Comparison of ENCODE assay signal across 8 cellular contexts in the genomic region with DNA sequence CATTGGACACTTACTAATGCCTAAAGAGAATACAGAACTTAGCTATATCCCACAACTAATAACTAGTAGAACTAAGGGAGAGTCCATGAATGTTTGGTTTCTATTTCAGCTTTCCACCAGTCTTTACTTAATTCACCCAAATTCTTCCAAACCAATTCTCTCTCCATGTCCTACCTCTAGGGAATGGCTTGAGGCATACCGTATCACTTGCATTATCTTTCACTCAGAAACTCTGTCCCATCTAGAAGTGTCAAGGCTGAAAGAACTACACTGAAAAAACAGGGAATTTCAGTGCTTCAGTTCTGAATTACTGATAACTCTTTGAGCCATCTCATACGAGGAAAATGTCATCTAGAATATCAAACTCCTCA. TPM values are rescaled to one million over a fixed set of nuclear protein-coding genes. Genes with fewer than 3 reads are reported as not detected.
DNase-seq lines count a peak whose midpoint lies in the region; ATAC-seq, FAIRE-seq and TF ChIP-seq lines count a peak whose summit lies in the region.

No MANE protein-coding gene starts in this region.

- peak overlapping the region; percentile 83 for H3K4me2 ChIP-seq in A549
- H3K4me2 ChIP-seq in K562 (ENCODE audit: insufficient read depth, low read length): peak overlapping the region; percentile 90

- no peak for FAIRE-seq in A549 (lab: Jason Lieb, UNC)
- no peak for FAIRE-seq in K562 (lab: Jason Lieb, UNC)

- H3K9me1 ChIP-seq in K562 (ENCODE audit: control insufficient read depth, insufficient read depth, low read length): no peaks in the 10 kb centered on the region

- TF ChIP-seq EP300 in A549 (IDR thresholded peaks at IDR 0.05) (no peak), K562 (IDR thresholded peaks at IDR 0.05; ENCODE audit: low read length) (no peak)

- peaks cover 3% of the 10 kb centered on the region; the same call in 1 of the 3 replicates for H3K36me3 ChIP-seq in K562 (ENCODE audit: control insufficient read depth, insufficient read depth, low read length)

- H3K4me1 ChIP-seq in A549 (peaks cover 12% of the 10 kb centered on the region; the same call in 2 of the 3 replicates), K562 (replicated peaks in 1 of 2; ENCODE audit: control insufficient read depth in 2 of 2, insufficient read depth in 2 of 2, low read length in 2 of 2) (peaks cover 8 to 15% of the 10 kb centered on the region in 2 experiments)

- H3K9ac ChIP-seq in K562 (ENCODE audit: insufficient read depth in 1 of 2, low read depth in 2 of 2, low read length in 2 of 2): peak overlapping the region; percentile 93 to 99

- no TSS peak for BruUV-seq in K562 (replicated peaks; lab: Mats Ljungman, UMichigan)

- H3K4me3 ChIP-seq in A549 (peak overlapping the region; percentile 74), HFF-Myc (replicated peaks; ENCODE audit: low read depth, low read length) (peak overlapping the region; percentile 63), K562 (peak overlapping the region; percentile 64)

- peaks cover 37% of the 10 kb centered on the region for H3K79me2 ChIP-seq in K562 (ENCODE audit: control insufficient read depth, insufficient read depth, low read length)

- TF ChIP-seq POLR2A in A549 (IDR thresholded peaks at IDR 0.05; ENCODE audit: low read length) (no peak), K562 (conservative IDR thresholded peaks at IDR 0.05) (no peak)

- H3K27ac ChIP-seq in A549: peak overlapping the region; percentile 90 to 96
- H3K27ac ChIP-seq in K562 (ENCODE audit: extremely low read depth, low read depth, low read length): peak overlapping the region; percentile 94

- H3K4me1 Mint-ChIP-seq in memory B cell: peaks cover 21% of the 10 kb centered on the region

- intact Hi-C loops in K562 (cut with micrococcal nuclease): loop anchor here (10.0 kb wide), 1 partner anchor 325 kb away; a partner anchor contains a TSS

- no peaks in the 10 kb centered on the region for H4K20me1 ChIP-seq in K562 (replicated peaks; ENCODE audit: control insufficient read depth, insufficient read depth, low read length)

- WGBS in A549 (ENCODE audit: missing lambda C conversion rate): 7% methylated on average over 2 of the region's 2 CpGs
- WGBS in K562 (ENCODE audit: insufficient coverage, low coverage, missing lambda C conversion rate): 0% methylated on average over 2 of the region's 2 CpGs

- in situ Hi-C loops in K562 (cut with MboI): no loop called here

- ATAC-seq in A549 (peak; percentile 11 to 14; a peak in 4 of 6 replicates), K562 (peak; percentile 1), memory B cell (ENCODE audit: low read depth) (no peak), esophagus mucosa (no peak)

- TF ChIP-seq RAD21 in A549 (conservative IDR thresholded peaks at IDR 0.05 in 1 of 2, IDR thresholded peaks at IDR 0.05 in 1 of 2) (no peak), K562 (CRISPR knock-in tag; conservative IDR thresholded peaks at IDR 0.05 in 1 of 2, IDR thresholded peaks at IDR 0.05 in 1 of 2) (no peak)

- H3K4me3 Mint-ChIP-seq in memory B cell: peak overlapping the region; percentile 84

- DNase-seq in A549 (ENCODE audit: low read depth in 1 of 2, low spot score in 1 of 2): no peak
- DNase-seq in HFF-Myc (ENCODE audit: extremely low read depth, low read depth): no peak
- peak in 1 of 4 experiments; percentile 33 for DNase-seq in K562 (ENCODE audit: extremely low read depth in 1 of 4, low spot score in 3 of 4)
- no peak for DNase-seq in memory B cell (ENCODE audit: low spot score in 2 of 2)
- DNase-seq in NCI-H2081 (lab: John Stamatoyannopoulos, UW): no peak
- DNase-seq in stimulated activated CD4-positive, alpha-beta T cell treated with anti-CD3 and anti-CD28 coated beads, Interleukin-4, amount 100 ng/mL, for 1 hour: no peak
- DNase-seq in cerebellum (ENCODE audit: low spot score): no peak

- H3K9me3 ChIP-seq in A549 (no peaks in the 10 kb centered on the region), K562 (replicated peaks; ENCODE audit: control insufficient read depth, insufficient read depth, low read depth, low read length) (no peaks in the 10 kb centered on the region)

- peak overlapping the region; percentile 94 for H3K27ac Mint-ChIP-seq in memory B cell

- no peak for TF ChIP-seq CTCF in A549 (IDR thresholded peaks at IDR 0.05)
- no peak for TF ChIP-seq CTCF in HFF-Myc (IDR thresholded peaks at IDR 0.05; ENCODE audit: low read depth, low read length, missing control alignments)
- TF ChIP-seq CTCF in K562 (IDR thresholded peaks at IDR 0.05 in 2 of 3, conservative IDR thresholded peaks at IDR 0.05 in 1 of 3; ENCODE audit: insufficient read depth in 2 of 3, low read depth in 1 of 3, low read length in 3 of 3): no peak

- H3K27me3 Mint-ChIP-seq in memory B cell: no peaks in the 10 kb centered on the region

- H3K27me3 ChIP-seq in K562 (ENCODE audit: control insufficient read depth in 2 of 2, insufficient read depth in 2 of 2, low read length in 2 of 2): no peaks in the 10 kb centered on the region

- H3K36me3 Mint-ChIP-seq in memory B cell: peaks cover 6% of the 10 kb centered on the region

- POLR2A ChIA-PET in A549 (lab: Yijun Ruan, JAX): interaction anchor here (0.9 to 2.1 kb wide), 3 partner anchors 10 to 150 kb away, joined by 5 to 16 read pairs (median 6); a partner anchor contains a TSS
- POLR2A ChIA-PET in K562 (lab: Yijun Ruan, JAX): interaction anchor here (0.6 to 2.5 kb wide), 10 partner anchors 9 to 427 kb away, joined by 3 to 14 read pairs (median 3); no protein-coding TSS in a partner anchor

- peak overlapping the region; percentile 100 for H2AFZ ChIP-seq in K562 (ENCODE audit: low read depth, low read length)

- no peaks in the 10 kb centered on the region for H3K9me3 Mint-ChIP-seq in memory B cell

- CTCF ChIA-PET in A549 (lab: Yijun Ruan, JAX): interaction anchor here (1.3 kb wide), 1 partner anchor 309 kb away, joined by 3 read pairs; no protein-coding TSS in a partner anchor
- CTCF ChIA-PET in K562 (lab: Yijun Ruan, JAX; ENCODE audit: low intra/inter-chr PET ratio): no interaction called here

TF ChIP-seq in A549, 52 proteins besides CTCF, POLR2A, EP300 and RAD21:
- no peak for TF ChIP-seq PHF8 (IDR thresholded peaks at IDR 0.05; ENCODE audit: borderline replicate concordance, low read depth)
- TF ChIP-seq, protein P1, sequence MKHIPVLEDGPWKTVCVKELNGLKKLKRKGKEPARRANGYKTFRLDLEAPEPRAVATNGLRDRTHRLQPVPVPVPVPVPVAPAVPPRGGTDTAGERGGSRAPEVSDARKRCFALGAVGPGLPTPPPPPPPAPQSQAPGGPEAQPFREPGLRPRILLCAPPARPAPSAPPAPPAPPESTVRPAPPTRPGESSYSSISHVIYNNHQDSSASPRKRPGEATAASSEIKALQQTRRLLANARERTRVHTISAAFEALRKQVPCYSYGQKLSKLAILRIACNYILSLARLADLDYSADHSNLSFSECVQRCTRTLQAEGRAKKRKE (CRISPR knock-in tag; IDR thresholded peaks at IDR 0.05; ENCODE audit: low read depth): no peak

TF ChIP-seq in K562, 482 proteins besides CTCF, POLR2A, EP300 and RAD21 (continues in another document):
- TF ChIP-seq DIDO1 (tag; IDR thresholded peaks at IDR 0.05; ENCODE audit: low read depth): no peak

RNA-seq across cellular contexts. Expression of a gene that starts 0.8 kb away (rescaled TPM):
- polyA plus RNA-seq in A549 (2011; rRNA removed): 40.0 and 41.8 TPM in 2 replicates
- 9.7 and 10.2 TPM in 2 replicates for polyA plus RNA-seq in A549 (2012; cell fraction: cytosol; rRNA removed)
- polyA plus RNA-seq in A549 (2012; cell fraction: nucleus; rRNA removed): 8.4 and 14.1 TPM in 2 replicates
- 11.4 to 11.7 TPM (median 11.7 TPM) in 3 replicates for polyA plus RNA-seq in A549 (2017; fragmentation: RNase III; extraction: RNeasy Plus Mini Kit Qiagen cat#74134 plus additional on column Dnase treatment)
- polyA minus RNA-seq in A549 (2011; rRNA and poly(A)+ RNA removed): 27.8 and 31.1 TPM in 2 replicates
- total RNA-seq in K562 (2011; cell fraction: chromatin; rRNA removed; ENCODE audit: low replicate concordance): 34.8 and 104 TPM in 2 replicates
- 31.2 and 37.4 TPM in 2 replicates for total RNA-seq in K562 (2011; cell fraction: nucleolus; rRNA removed)
- total RNA-seq in K562 (2011; cell fraction: nucleoplasm; rRNA removed): 66.2 and 100 TPM in 2 replicates
- 17.6 and 21.4 TPM in 2 replicates for total RNA-seq in K562 (2014; rRNA removed)
- total RNA-seq in K562 (2014; rRNA removed; fragmentation: Illumina TruSeq; extraction: Trizol): 28.0 and 31.5 TPM in 2 replicates
- total RNA-seq in K562 (2015; rRNA removed; fragmentation: Illumina TruSeq; extraction: Trizol): 21.3 and 23.4 TPM in 2 replicates
- 23.2 and 27.3 TPM in 2 replicates for total RNA-seq in K562 (2021)
- 33.5 and 50.7 TPM in 2 replicates for polyA plus RNA-seq in K562 (2011; rRNA removed)
- 16.2 and 21.6 TPM in 2 replicates for polyA plus RNA-seq in K562 (2011; cell fraction: cytosol; rRNA removed)
- 43.6 and 53.0 TPM in 2 replicates for polyA plus RNA-seq in K562 (2011; cell fraction: nucleus; rRNA removed)
- polyA plus RNA-seq in K562 (2012): 17.1 and 19.9 TPM in 2 replicates
- polyA plus RNA-seq in K562 (2014; fragmentation: Illumina TruSeq; extraction: Trizol): 19.7 and 20.8 TPM in 2 replicates
- polyA plus RNA-seq in K562 (2014; fragmentation: Nextera tagmentation; extraction: Ambion mirVana): 10 to 100 TPM; 28.0 to 30.0 TPM
- 21.0 and 25.4 TPM in 2 replicates for polyA plus RNA-seq in K562 (2014; rRNA removed)
- 39.1 and 55.1 TPM in 2 replicates for polyA minus RNA-seq in K562 (2011; rRNA and poly(A)+ RNA removed)
- polyA minus RNA-seq in K562 (2011; cell fraction: cytosol; rRNA and poly(A)+ RNA removed): 16.4 and 23.4 TPM in 2 replicates
- polyA minus RNA-seq in K562 (2011; cell fraction: nucleus; rRNA and poly(A)+ RNA removed): 22.3 and 30.7 TPM in 2 replicates
- 17.9 TPM for total RNA-seq in esophagus mucosa
- 39.6 TPM for total RNA-seq in cerebellum

Comparison
In these comparisons a context has a peak if more than half of its experiments do, and no peak if none do; other contexts are left out.
1. ATAC-seq: peak in A549 (2 of 2) and K562 (single experiment); none in memory B cell (single experiment) and esophagus mucosa (single experiment).
2. Peak in every context shown above with its lines, with median percentiles within 50 percentile points of each other: H3K4me3 ChIP-seq.